Comparison of ENCODE assay signal across 22 cellular contexts in the genomic region with DNA sequence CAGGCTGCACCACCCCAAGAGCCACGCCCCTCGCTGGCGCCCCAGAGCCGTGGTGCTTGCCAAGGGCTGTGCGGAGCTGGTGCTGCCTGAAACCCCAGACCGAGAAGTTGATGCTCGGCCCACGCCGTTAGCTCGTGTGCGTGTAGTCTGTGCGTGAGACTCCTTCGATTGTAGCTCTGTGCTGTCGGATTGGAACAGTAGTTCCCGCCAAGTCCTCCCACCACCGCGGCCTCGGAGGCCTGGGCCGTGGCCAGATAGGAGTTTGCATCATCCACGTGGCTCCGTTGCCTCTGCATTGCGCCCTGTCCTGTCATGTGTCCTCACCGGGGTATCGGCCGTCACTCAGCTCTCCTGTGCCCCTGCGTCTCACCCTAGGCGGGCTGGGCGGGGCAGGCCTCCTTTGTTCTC. TPM values are rescaled to one million over a fixed set of nuclear protein-coding genes. Genes with fewer than 3 reads are reported as not detected.
A peak's percentile ranks its signal among the peaks of the same experiment; 100 is the strongest.
DNase-seq lines count a peak whose midpoint lies in the region; ATAC-seq and TF ChIP-seq lines count a peak whose summit lies in the region.
"Had no signal": no experiment of that assay in that cellular context is flagged by ENCODE, and none has a peak within 500 bp of the region (broad histone marks: within the 10 kb centered on the region; RNA-seq: fewer than 3 reads in every experiment).

No MANE protein-coding gene starts in this region.

- peak overlapping the region in 3 of 5 experiments; percentile 8 to 53 (median 25) for H3K27ac Mint-ChIP-seq in brain

- no peak overlapping the region for H3K27ac ChIP-seq in heart left ventricle
- H3K27ac ChIP-seq in mesenchymal stem cell (ENCODE audit: low read length, poor library complexity, severe bottlenecking), result no peak overlapping the region
- H3K27ac ChIP-seq in upper lobe of right lung, result no peak overlapping the region
- H3K27ac ChIP-seq in esophagus muscularis mucosa (replicated peaks in 1 of 4), result no peak overlapping the region
- H3K27ac ChIP-seq: A549, adrenal gland, C4-2B, pancreas, skin epidermis, upper lobe of left lung had no signal

- H3K4me3 Mint-ChIP-seq in brain, result no peak overlapping the region
- H3K4me3 Mint-ChIP-seq: activated T-helper 17 cell treated with anti-CD3 and anti-CD28 coated beads, Interleukin-2, amount 50 U/mL, for 72 hours had no signal

- H3K23ac ChIP-seq in mesenchymal stem cell (ENCODE audit: low read length in 2 of 2), result no peak overlapping the region

- H2AK5ac ChIP-seq in mesenchymal stem cell (ENCODE audit: low read length, severe bottlenecking), result no peak overlapping the region

- H3K36me3 ChIP-seq in heart left ventricle (peaks cover 0 to 61% (median 52%) of the 10 kb centered on the region in 9 donors), mesenchymal stem cell (ENCODE audit: control insufficient read depth in 1 of 2, insufficient read depth in 2 of 2, low read depth in 1 of 2, low read length in 2 of 2) (peaks cover 41 to 63% of the 10 kb centered on the region in 2 experiments), upper lobe of right lung (peaks cover 43% of the 10 kb centered on the region), esophagus muscularis mucosa (peaks cover 30 to 66% (median 53%) of the 10 kb centered on the region in 4 donors)

- H3K27me3 Mint-ChIP-seq in brain, result no peaks in the 10 kb centered on the region
- H3K27me3 Mint-ChIP-seq: activated T-helper 17 cell treated with anti-CD3 and anti-CD28 coated beads, Interleukin-2, amount 50 U/mL, for 72 hours had no signal

- no peak overlapping the region for H3K9ac ChIP-seq in mesenchymal stem cell (ENCODE audit: low read length)

- no peak for DNase-seq in heart left ventricle
- DNase-seq in cardiac septum (ENCODE audit: low spot score), result no peak
- DNase-seq in mesenchymal stem cell, result no peak
- DNase-seq in upper lobe of right lung, result peak; percentile 48
- DNase-seq in DMS53 treated with DMSO at 0.1 percent for 48 hours (lab: John Stamatoyannopoulos, UW; ENCODE audit: unreplicated experiment), result no peak
- DNase-seq in esophagus muscularis mucosa (ENCODE audit: extremely low spot score), result no peak
- DNase-seq: cerebellar nuclear complex; DMS153; effector CD8-positive, alpha-beta T cell; KG1; NCI-H187 treated with DMSO at 0.1 percent for 48 hours; stimulated activated CD4-positive, alpha-beta T cell treated with anti-CD3 and anti-CD28 coated beads, Interleukin-4, amount 100 ng/mL, for 1 hour had no signal

- no peak overlapping the region for H2BK120ac ChIP-seq in mesenchymal stem cell (ENCODE audit: low read depth, low read length)

- no peak overlapping the region for H3K4ac ChIP-seq in mesenchymal stem cell (ENCODE audit: low read depth in 1 of 2, low read length in 2 of 2)

- H2BK5ac ChIP-seq in mesenchymal stem cell (ENCODE audit: low read depth, low read length, poor library complexity, severe bottlenecking), result no peak overlapping the region

- intact Hi-C loops in heart left ventricle (cut with DNase I) (no loop called here), cardiac septum (cut with DNase I) (no loop called here), upper lobe of right lung (cut with DNase I) (no loop called here), esophagus muscularis mucosa (cut with DNase I) (no loop called here)

- peaks cover 15 to 18% (median 16%) of the 10 kb centered on the region in 5 experiments for H3K9me3 Mint-ChIP-seq in brain

- no peak overlapping the region for H4K91ac ChIP-seq in mesenchymal stem cell (ENCODE audit: low read length)

- H2AFZ ChIP-seq in mesenchymal stem cell (ENCODE audit: low read depth, low read length), result no peak overlapping the region

- H3K4me1 ChIP-seq in heart left ventricle (peaks cover 0 to 7% (median 0%) of the 10 kb centered on the region in 12 donors), mesenchymal stem cell (ENCODE audit: control insufficient read depth, insufficient read depth, low read depth, low read length) (peaks cover 5% of the 10 kb centered on the region), upper lobe of right lung (no peaks in the 10 kb centered on the region), esophagus muscularis mucosa (no peaks in the 10 kb centered on the region)
- H3K4me1 ChIP-seq: A549, adrenal gland, pancreas, upper lobe of left lung had no signal

- TF ChIP-seq POLR2A in heart left ventricle (IDR thresholded peaks at IDR 0.05) (no peak), esophagus muscularis mucosa (IDR thresholded peaks at IDR 0.05; ENCODE audit: low read depth) (no peak)

- TF ChIP-seq EP300 in esophagus muscularis mucosa (IDR thresholded peaks at IDR 0.05), result no peak

- peak overlapping the region; percentile 27 for H4K8ac ChIP-seq in mesenchymal stem cell (ENCODE audit: low read length)

- TF ChIP-seq CTCF in heart left ventricle (IDR thresholded peaks at IDR 0.05) (no peak), brain (conservative IDR thresholded peaks at IDR 0.05) (no peak), upper lobe of right lung (IDR thresholded peaks at IDR 0.05) (no peak), esophagus muscularis mucosa (IDR thresholded peaks at IDR 0.05) (no peak)

- H3K14ac ChIP-seq in mesenchymal stem cell (ENCODE audit: low read length in 2 of 2), result no peak overlapping the region

- no peak overlapping the region for H3K4me2 ChIP-seq in mesenchymal stem cell (ENCODE audit: low read length, poor library complexity, severe bottlenecking)
- H3K4me2 ChIP-seq: A549 had no signal

- H2BK12ac ChIP-seq in mesenchymal stem cell (ENCODE audit: low read length in 2 of 2), result no peak overlapping the region

- no peak overlapping the region for H3K18ac ChIP-seq in mesenchymal stem cell (ENCODE audit: low read depth in 1 of 2, low read length in 2 of 2)

- H2BK15ac ChIP-seq in mesenchymal stem cell (ENCODE audit: low read depth, poor library complexity, severe bottlenecking), result no peak overlapping the region

- H3K27me3 ChIP-seq in heart left ventricle (no peaks in the 10 kb centered on the region), mesenchymal stem cell (ENCODE audit: control insufficient read depth in 1 of 2, insufficient read depth in 1 of 2, low read length in 2 of 2) (no peaks in the 10 kb centered on the region), upper lobe of right lung (no peaks in the 10 kb centered on the region), esophagus muscularis mucosa (no peaks in the 10 kb centered on the region)
- H3K27me3 ChIP-seq: adrenal gland, pancreas, upper lobe of left lung had no signal

- H3K36me3 Mint-ChIP-seq in brain, result peaks cover 51% of the 10 kb centered on the region

- WGBS in heart left ventricle, 4 donors, result 93 to 96% (median 93%) methylated on average over 20 to 28 of the region's 28 CpGs
- WGBS in mesenchymal stem cell, result 97% methylated on average over 28 of the region's 28 CpGs
- WGBS in esophagus muscularis mucosa, result 95% methylated on average over 20 of the region's 28 CpGs

- peaks cover 6% of the 10 kb centered on the region for H3K4me1 Mint-ChIP-seq in brain

- H3K4me3 ChIP-seq in heart left ventricle, result no peak overlapping the region
- H3K4me3 ChIP-seq in mesenchymal stem cell (ENCODE audit: insufficient read depth in 1 of 2, low read depth in 1 of 2, low read length in 2 of 2), result no peak overlapping the region
- no peak overlapping the region for H3K4me3 ChIP-seq in upper lobe of right lung
- H3K4me3 ChIP-seq in esophagus muscularis mucosa, result no peak overlapping the region
- H3K4me3 ChIP-seq: A549, adrenal gland, GM12878, pancreas, skin epidermis, upper lobe of left lung had no signal

- peak; percentile 8 to 27 (median 20) for ATAC-seq in heart left ventricle
- peak; percentile 17 for ATAC-seq in upper lobe of right lung
- no peak for ATAC-seq in HG03045 (IDR thresholded peaks at IDR 0.05; ENCODE audit: unreplicated experiment)
- ATAC-seq: activated T-helper 17 cell treated with anti-CD3 and anti-CD28 coated beads, Interleukin-2, amount 50 U/mL, for 72 hours; GM12878 had no signal

- peaks cover 17% of the 10 kb centered on the region for H3K79me1 ChIP-seq in mesenchymal stem cell (replicated peaks; ENCODE audit: low read length, poor library complexity, severe bottlenecking)

- H3K9me3 ChIP-seq in heart left ventricle (peaks cover 0 to 14% (median 4%) of the 10 kb centered on the region in 12 donors), mesenchymal stem cell (ENCODE audit: control insufficient read depth, low read length) (peaks cover 11% of the 10 kb centered on the region), upper lobe of right lung (no peaks in the 10 kb centered on the region), esophagus muscularis mucosa (peaks cover 0 to 10% (median 3%) of the 10 kb centered on the region in 4 donors)
- H3K9me3 ChIP-seq: A549, adrenal gland, pancreas had no signal

RNA-seq across cellular contexts. Expression of a gene that starts 24.2 kb away (rescaled TPM):
- total RNA-seq in heart left ventricle (10 to 100 TPM; 12.6 to 94.5 (median 23.4) TPM), cardiac septum (22.6 TPM), upper lobe of right lung (43.4 TPM), esophagus muscularis mucosa (10 to 100 TPM; 56.1 to 85.5 (median 75.4) TPM)
- polyA plus RNA-seq in heart left ventricle (10 to 100 TPM; 21.7 to 37.3 TPM), brain (ENCODE audit: insufficient read depth, low read depth, low replicate concordance) (19.7 TPM)
- 26.1 TPM for polyA plus RNA-seq in mesenchymal stem cell (2013, experiment 1 of 2)
- 25.8 TPM for polyA plus RNA-seq in mesenchymal stem cell (2013, experiment 2 of 2)
